Comparison of ENCODE assay signal across 8 cellular contexts in genomic region chr5:121962347-121962670, GRCh38. TPM values are rescaled to one million over a fixed set of nuclear protein-coding genes. Genes with fewer than 3 reads are reported as not detected.
A peak's percentile ranks its signal among the peaks of the same experiment; 100 is the strongest.
DNase-seq lines count a peak whose midpoint lies in the region; ATAC-seq and TF ChIP-seq lines count a peak whose summit lies in the region.

No MANE protein-coding gene starts in this region.

- intact Hi-C loops in CD4-positive, alpha-beta T cell (cut with DNase I, micrococcal nuclease) = loop anchor here in 1 of 2 experiments (5.0 kb wide), 1 partner anchor 880 kb away; no protein-coding TSS in a partner anchor
- intact Hi-C loops in aorta (cut with DNase I) = loop anchor here in 1 of 2 donors (5.0 kb wide), 1 partner anchor 115 kb away; the partner anchor contains the start of gene LOX

- H3K27me3 ChIP-seq in CD4-positive, alpha-beta T cell (ENCODE audit: control insufficient read depth, insufficient read depth, low read length) = peaks cover 2% of the 10 kb centered on the region
- H3K27me3 ChIP-seq in adipocyte (replicated peaks; ENCODE audit: control insufficient read depth, insufficient read depth, low read length) (no peaks in the 10 kb centered on the region), aorta (ENCODE audit: control insufficient read depth in 1 of 2, insufficient read depth in 2 of 2, low read length in 1 of 2) (no peaks in the 10 kb centered on the region)

- peak; percentile 8 for ATAC-seq in CD4-positive, alpha-beta T cell (ENCODE audit: poor library complexity)
- peak; percentile 57 for ATAC-seq in GM19397 (IDR thresholded peaks at IDR 0.05; ENCODE audit: unreplicated experiment)
- ATAC-seq in HG03442 (IDR thresholded peaks at IDR 0.05; ENCODE audit: unreplicated experiment) = peak; percentile 45
- ATAC-seq in memory B cell (ENCODE audit: low read depth) = no peak
- no peak for ATAC-seq in aorta (ENCODE audit: low FRiP score)

- H3K36me3 Mint-ChIP-seq in CD4-positive, alpha-beta T cell (ENCODE audit: low read depth) = peaks cover 23% of the 10 kb centered on the region
- H3K36me3 Mint-ChIP-seq in memory B cell = peaks cover 14% of the 10 kb centered on the region

- H3K36me3 ChIP-seq in adipocyte (ENCODE audit: control insufficient read depth, insufficient read depth, low read length, severe bottlenecking) = no peaks in the 10 kb centered on the region
- no peaks in the 10 kb centered on the region for H3K36me3 ChIP-seq in aorta (ENCODE audit: control insufficient read depth in 1 of 2, insufficient read depth in 2 of 2, low read length in 1 of 2)

- H3K27me3 Mint-ChIP-seq in CD4-positive, alpha-beta T cell = peaks cover 27% of the 10 kb centered on the region
- no peaks in the 10 kb centered on the region for H3K27me3 Mint-ChIP-seq in memory B cell

- H3K4me3 Mint-ChIP-seq in CD4-positive, alpha-beta T cell = peak overlapping the region; percentile 97
- H3K4me3 Mint-ChIP-seq in memory B cell = peak overlapping the region; percentile 97

- 0 to 1% methylated on average over 6 of the region's 6 CpGs for WGBS in aorta, 2 donors

- H3K9me3 ChIP-seq in CD4-positive, alpha-beta T cell (ENCODE audit: control insufficient read depth, low read length) = no peaks in the 10 kb centered on the region
- H3K9me3 ChIP-seq in adipocyte (ENCODE audit: control insufficient read depth, low read length) (no peaks in the 10 kb centered on the region), aorta (ENCODE audit: control insufficient read depth, low read length) (no peaks in the 10 kb centered on the region)

- H3K4me1 ChIP-seq in adipocyte (ENCODE audit: control insufficient read depth, insufficient read depth, low read length) (peaks cover 16% of the 10 kb centered on the region), aorta (ENCODE audit: control insufficient read depth in 1 of 2, insufficient read depth in 2 of 2, low read length in 2 of 2) (peaks cover 0 to 6% of the 10 kb centered on the region in 2 donors)

- no peak for TF ChIP-seq CTCF in CD4-positive, alpha-beta T cell (IDR thresholded peaks at IDR 0.05)

- no peak for DNase-seq in CD4-positive, alpha-beta T cell
- peak; percentile 45 for DNase-seq in adipocyte (ENCODE audit: low read depth)
- no peak for DNase-seq in memory B cell (ENCODE audit: low spot score in 2 of 2)
- no peak for DNase-seq in aorta
- no peak for DNase-seq in NCI-H2196 treated with DMSO at 0.1 percent for 48 hours (lab: John Stamatoyannopoulos, UW; ENCODE audit: unreplicated experiment)
- no peak for DNase-seq in NCI-H524 treated with DMSO at 0.1 percent for 48 hours (lab: John Stamatoyannopoulos, UW)

- no peaks in the 10 kb centered on the region for H3K9me3 Mint-ChIP-seq in CD4-positive, alpha-beta T cell
- H3K9me3 Mint-ChIP-seq in memory B cell = no peaks in the 10 kb centered on the region

- peak overlapping the region; percentile 91 for H3K27ac Mint-ChIP-seq in CD4-positive, alpha-beta T cell
- H3K27ac Mint-ChIP-seq in memory B cell = peak overlapping the region; percentile 97

- peak overlapping the region; percentile 54 for H3K27ac ChIP-seq in CD4-positive, alpha-beta T cell (ENCODE audit: low read depth, low read length)
- H3K27ac ChIP-seq in aorta (ENCODE audit: low read depth in 1 of 2, low read length in 2 of 2) = no peak overlapping the region

- H3K4me1 Mint-ChIP-seq in CD4-positive, alpha-beta T cell (ENCODE audit: low read depth) = peaks cover 47% of the 10 kb centered on the region
- H3K4me1 Mint-ChIP-seq in memory B cell = peaks cover 28% of the 10 kb centered on the region

- peak overlapping the region; percentile 93 for H3K9ac ChIP-seq in adipocyte (ENCODE audit: low read length)

- POLR2A ChIA-PET in CD4-positive, alpha-beta T cell (lab: Charles Lee) = interaction anchor here (0.6 to 1.4 kb wide), 4 partner anchors 11 to 1461 kb away, joined by 3 to 7 read pairs (median 4); no protein-coding TSS in a partner anchor

- CTCF ChIA-PET in CD4-positive, alpha-beta T cell (lab: Charles Lee) = interaction anchor here (1.5 kb wide), 1 partner anchor 13 kb away, joined by 4 read pairs; no protein-coding TSS in a partner anchor

- H3K4me3 ChIP-seq in adipocyte (ENCODE audit: low read length) (peak overlapping the region; percentile 97), aorta (ENCODE audit: low read length in 2 of 2) (peak overlapping the region; percentile 61 to 88)

RNA-seq across cellular contexts. Expression of gene SRFBP1, which starts 0.5 kb away (rescaled TPM):
- total RNA-seq in CD4-positive, alpha-beta T cell = 1 to 10 TPM; 4.0 to 4.6 TPM
- 10 to 100 TPM; 10.6 to 12.2 TPM for total RNA-seq in aorta
- polyA plus RNA-seq in aorta = 1 to 10 TPM; 2.6 to 5.3 TPM

Comparison
In these comparisons a context has a peak if more than half of its experiments do, and no peak if none do; other contexts are left out.
1. ATAC-seq: peak in CD4-positive, alpha-beta T cell (single experiment), GM19397 (single experiment) and HG03442 (single experiment); none in memory B cell (single experiment) and aorta (single experiment).